8 cellular contexts compared by ENCODE assay signal in the genomic region with DNA sequence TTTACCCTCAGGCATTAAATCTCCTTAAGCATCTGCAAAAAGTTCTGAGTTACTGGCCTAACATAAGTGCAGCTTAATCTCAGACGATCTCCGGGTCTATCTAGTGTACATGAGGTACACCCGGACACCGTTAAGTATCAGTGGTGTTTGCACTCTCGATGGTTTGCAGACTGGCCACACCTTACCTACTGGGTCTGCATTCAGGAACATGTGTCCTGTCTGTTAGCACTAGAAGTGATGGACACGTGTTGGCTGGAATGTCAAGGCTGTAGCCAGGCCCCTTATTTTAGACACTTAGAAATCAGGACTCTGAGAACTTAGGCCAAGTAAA. TPM values are rescaled to one million over a fixed set of nuclear protein-coding genes. Genes with fewer than 3 reads are reported as not detected.
DNase-seq lines count a peak whose midpoint lies in the region; ATAC-seq, FAIRE-seq and TF ChIP-seq lines count a peak whose summit lies in the region.

No MANE protein-coding gene starts in this region.

- no peaks in the 10 kb centered on the region for H3K9me3 ChIP-seq in kidney (ENCODE audit: control insufficient read depth in 1 of 2, low read length in 2 of 2)

- CTCF ChIA-PET in AG04449 (lab: Yijun Ruan, JAX): interaction anchor here (1.2 to 1.3 kb wide), 2 partner anchors 604 to 1019 kb away, joined by 3 read pairs; no protein-coding TSS in a partner anchor

- peak overlapping the region; percentile 95 to 97 for H3K27ac Mint-ChIP-seq in stimulated activated naive CD8-positive, alpha-beta T cell treated with anti-CD3 and anti-CD28 coated beads, Interleukin-15, amount 100 ng/mL, for 72 hours

- in situ Hi-C loops in astrocyte of the cerebellum (cut with HindIII; ENCODE audit: low sequenced_read_pairs): no loop called here

- no peaks in the 10 kb centered on the region for H3K9me3 Mint-ChIP-seq in stimulated activated naive CD8-positive, alpha-beta T cell treated with anti-CD3 and anti-CD28 coated beads, Interleukin-15, amount 100 ng/mL, for 72 hours

- peak overlapping the region; percentile 93 to 97 for H3K4me3 Mint-ChIP-seq in stimulated activated naive CD8-positive, alpha-beta T cell treated with anti-CD3 and anti-CD28 coated beads, Interleukin-15, amount 100 ng/mL, for 72 hours

- H3K9ac ChIP-seq in kidney (ENCODE audit: low read length in 2 of 2): peak overlapping the region; percentile 20 to 63

- H3K4me1 ChIP-seq in kidney (ENCODE audit: control insufficient read depth in 1 of 2, insufficient read depth in 1 of 2, low read depth in 1 of 2, low read length in 2 of 2): peaks cover 3 to 4% of the 10 kb centered on the region in 2 donors

- TF ChIP-seq CTCF in AG04449 (IDR thresholded peaks at IDR 0.05; ENCODE audit: insufficient read depth, low read length, missing control alignments) (no peak), astrocyte of the cerebellum (IDR thresholded peaks at IDR 0.05; ENCODE audit: low read depth, low read length, missing control alignments) (no peak), kidney (IDR thresholded peaks at IDR 0.05; ENCODE audit: borderline replicate concordance, extremely low read depth, insufficient read depth) (no peak)

- FAIRE-seq in kidney (lab: Jason Lieb, UNC): no peak

- peak overlapping the region; percentile 91 for H3K4me3 ChIP-seq in AG04449 (ENCODE audit: low read depth, low read length)
- peak overlapping the region; percentile 83 for H3K4me3 ChIP-seq in astrocyte of the cerebellum (ENCODE audit: low read depth, low read length)
- peak overlapping the region; percentile 72 to 96 for H3K4me3 ChIP-seq in kidney (ENCODE audit: low read length in 2 of 2)

- H3K36me3 ChIP-seq in kidney (ENCODE audit: control insufficient read depth in 1 of 2, insufficient read depth in 2 of 2, low read length in 2 of 2): no peaks in the 10 kb centered on the region

- peak; percentile 3 for ATAC-seq in GM19397 (IDR thresholded peaks at IDR 0.05; ENCODE audit: unreplicated experiment)
- peak; percentile 5 for ATAC-seq in stimulated activated naive CD8-positive, alpha-beta T cell treated with anti-CD3 and anti-CD28 coated beads, Interleukin-15, amount 100 ng/mL, for 72 hours

- no peaks in the 10 kb centered on the region for H3K27me3 Mint-ChIP-seq in stimulated activated naive CD8-positive, alpha-beta T cell treated with anti-CD3 and anti-CD28 coated beads, Interleukin-15, amount 100 ng/mL, for 72 hours

- POLR2A ChIA-PET in AG04449 (lab: Yijun Ruan, JAX): no interaction called here

- peak overlapping the region; percentile 83 to 84 for H3K27ac ChIP-seq in kidney (ENCODE audit: low read depth in 2 of 2, low read length in 2 of 2)

- DNase-seq in AG04449 (ENCODE audit: low read depth, low spot score): no peak
- DNase-seq in LHCN-M2 (ENCODE audit: low read depth): peak; percentile 8
- DNase-seq in astrocyte of the cerebellum (ENCODE audit: low read depth): no peak
- DNase-seq in kidney: no peak
- DNase-seq in stimulated activated naive CD8-positive, alpha-beta T cell treated with anti-CD3 and anti-CD28 coated beads, Interleukin-15, amount 100 ng/mL, for 72 hours: peak in 1 of 2 donors; percentile 14
- no peak for DNase-seq in COR-L47 (lab: John Stamatoyannopoulos, UW)
- DNase-seq in GM19240 (ENCODE audit: insufficient read length, low spot score): no peak

- intact Hi-C loops in kidney (cut with DNase I): no loop called here

- H3K4me1 Mint-ChIP-seq in stimulated activated naive CD8-positive, alpha-beta T cell treated with anti-CD3 and anti-CD28 coated beads, Interleukin-15, amount 100 ng/mL, for 72 hours: peaks cover 35% of the 10 kb centered on the region

RNA-seq across cellular contexts. Expression of a gene that starts 0.8 kb away (rescaled TPM):
- total RNA-seq in LHCN-M2 (2014; rRNA removed) (4.1 and 5.5 TPM in 2 replicates), kidney (19.8 TPM)
- 1.8 TPM for polyA plus RNA-seq in LHCN-M2 (2012)
- polyA plus RNA-seq in kidney (ENCODE audit: insufficient read depth, low read depth, low replicate concordance): 9.1 TPM
